ENCODE assay signal across 1 cellular context in the genomic region with DNA sequence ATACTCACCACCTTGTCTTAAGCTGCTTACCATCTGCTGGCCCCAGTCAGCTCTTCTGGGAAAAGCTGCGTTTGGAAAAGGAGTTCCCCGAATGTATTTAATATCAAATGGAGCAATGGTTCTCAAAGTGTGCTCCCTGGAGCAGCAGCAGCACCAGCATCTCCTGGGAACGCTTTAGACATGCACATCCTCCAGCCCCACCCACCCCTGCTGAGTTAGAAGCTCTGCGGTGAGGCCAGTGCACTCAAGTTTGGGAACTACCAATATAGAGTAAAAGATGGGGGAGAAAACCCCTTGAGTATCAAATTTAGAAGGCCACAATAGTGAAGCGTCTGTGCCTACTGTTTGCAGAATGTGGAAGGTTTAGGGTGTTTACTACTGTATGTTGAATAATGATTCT.
TF ChIP-seq lines count a peak whose summit lies in the region.

No MANE protein-coding gene starts in this region.

TF ChIP-seq in GM23338, 12 proteins besides CTCF, POLR2A, EP300 and RAD21 (continued from another document):
- TF ChIP-seq ETS1 (IDR thresholded peaks at IDR 0.05) (no peak), ZNF331 (CRISPR knock-in tag; IDR thresholded peaks at IDR 0.05; ENCODE audit: low read depth) (no peak), REST (IDR thresholded peaks at IDR 0.05; ENCODE audit: unreplicated experiment) (no peak), ZNF114 (CRISPR knock-in tag; IDR thresholded peaks at IDR 0.05) (no peak), STAT1 (IDR thresholded peaks at IDR 0.05; ENCODE audit: unreplicated experiment) (no peak), ZNF462 (CRISPR knock-in tag; IDR thresholded peaks at IDR 0.05) (no peak), JUNB (IDR thresholded peaks at IDR 0.05; ENCODE audit: unreplicated experiment) (no peak)
